10 cellular contexts compared by ENCODE assay signal in genomic region chr6:109349419-109349987, GRCh38. TPM values are rescaled to one million over a fixed set of nuclear protein-coding genes. Genes with fewer than 3 reads are reported as not detected.
DNase-seq lines count a peak whose midpoint lies in the region; ATAC-seq and TF ChIP-seq lines count a peak whose summit lies in the region.
"Had no signal": no experiment of that assay in that cellular context is flagged by ENCODE, and none has a peak within 500 bp of the region (broad histone marks: within the 10 kb centered on the region; RNA-seq: fewer than 3 reads in every experiment).

No MANE protein-coding gene starts in this region.

- H3K4me1 Mint-ChIP-seq in T-helper 2 cell treated with Interferon-gamma antibody and Interleukin-4, amounts not matched to agents 5 μg/mL and 100 μg/mL, for 36 hours (ENCODE audit: low read depth): peaks cover 17% of the 10 kb centered on the region

- 4 to 11% methylated on average over 3 of the region's 3 CpGs for WGBS in body of pancreas, 2 donors
- WGBS in right lobe of liver (ENCODE audit: insufficient coverage, low coverage, low lambda C conversion rate, missing lambda C conversion rate): 19% methylated on average over 3 of the region's 3 CpGs

- H3K4me3 ChIP-seq in body of pancreas: no peak overlapping the region
- no peak overlapping the region for H3K4me3 ChIP-seq in right lobe of liver

- peaks cover 17% of the 10 kb centered on the region for H3K4me1 ChIP-seq in body of pancreas
- H3K4me1 ChIP-seq in right lobe of liver: peaks cover 0 to 11% (median 4%) of the 10 kb centered on the region in 4 donors

- no peak overlapping the region for H3K27ac Mint-ChIP-seq in T-helper 2 cell treated with Interferon-gamma antibody and Interleukin-4, amounts not matched to agents 5 μg/mL and 100 μg/mL, for 36 hours
- H3K27ac Mint-ChIP-seq: IgD-negative memory B cell had no signal

- no peaks in the 10 kb centered on the region for H3K9me3 ChIP-seq in body of pancreas
- no peaks in the 10 kb centered on the region for H3K9me3 ChIP-seq in right lobe of liver

- intact Hi-C loops in body of pancreas (cut with DNase I) (no loop called here), right lobe of liver (cut with DNase I) (no loop called here)

- peaks cover 24% of the 10 kb centered on the region for H3K36me3 Mint-ChIP-seq in T-helper 2 cell treated with Interferon-gamma antibody and Interleukin-4, amounts not matched to agents 5 μg/mL and 100 μg/mL, for 36 hours (ENCODE audit: low read depth)

- TF ChIP-seq CTCF in body of pancreas (IDR thresholded peaks at IDR 0.05): no peak
- TF ChIP-seq CTCF in right lobe of liver (IDR thresholded peaks at IDR 0.05): no peak

- H3K36me3 ChIP-seq in body of pancreas (replicated peaks in 1 of 2; ENCODE audit: insufficient read depth in 1 of 2, low read depth in 2 of 2) (no peaks in the 10 kb centered on the region), right lobe of liver (peaks cover 0 to 2% (median 0%) of the 10 kb centered on the region in 4 donors)

- no peaks in the 10 kb centered on the region for H3K27me3 Mint-ChIP-seq in T-helper 2 cell treated with Interferon-gamma antibody and Interleukin-4, amounts not matched to agents 5 μg/mL and 100 μg/mL, for 36 hours (ENCODE audit: low read depth)
- H3K27me3 Mint-ChIP-seq: IgD-negative memory B cell had no signal

- H3K27me3 ChIP-seq in body of pancreas (no peaks in the 10 kb centered on the region), right lobe of liver (no peaks in the 10 kb centered on the region)

- peak; percentile 29 for DNase-seq in Ammon's horn (ENCODE audit: low spot score)
- DNase-seq in NCI-H1436 (lab: John Stamatoyannopoulos, UW): peak; percentile 58
- DNase-seq in body of pancreas: peak; percentile 61 to 89 (median 78)
- peak in 2 of 3 donors; percentile 38 to 53 for DNase-seq in right lobe of liver
- DNase-seq in caudate nucleus (lab: John Stamatoyannopoulos, UW): no peak
- no peak for DNase-seq in T-helper 2 cell treated with Interferon-gamma antibody and Interleukin-4, amounts not matched to agents 5 μg/mL and 100 μg/mL, for 36 hours (ENCODE audit: low spot score)
- no peak for DNase-seq in activated CD4-positive, CD25-positive, alpha-beta regulatory T cell treated with anti-CD3 and anti-CD28 coated beads, Interleukin-2, amount 50 U/mL, for 72 hours
- DNase-seq: activated effector memory CD4-positive, alpha-beta T cell treated with anti-CD3 and anti-CD28 coated beads, Interleukin-2, amount 50 U/mL, for 16 hours had no signal

- TF ChIP-seq POLR2A in body of pancreas (IDR thresholded peaks at IDR 0.05): peak in 1 of 3 donors; percentile 15
- TF ChIP-seq POLR2A in right lobe of liver (IDR thresholded peaks at IDR 0.05): no peak

- H3K27ac ChIP-seq in body of pancreas: peak overlapping the region; percentile 62 to 79 (median 70)
- peak overlapping the region in 1 of 3 donors; percentile 20 for H3K27ac ChIP-seq in right lobe of liver
- no peak overlapping the region for H3K27ac ChIP-seq in caudate nucleus (ENCODE audit: low read depth, low read length)

- ATAC-seq in body of pancreas: peak; percentile 97
- ATAC-seq in right lobe of liver: peak; percentile 83 to 93 (median 86)
- no peak for ATAC-seq in GM19023 (IDR thresholded peaks at IDR 0.05; ENCODE audit: unreplicated experiment)

- H3K4me3 Mint-ChIP-seq in T-helper 2 cell treated with Interferon-gamma antibody and Interleukin-4, amounts not matched to agents 5 μg/mL and 100 μg/mL, for 36 hours: no peak overlapping the region
- H3K4me3 Mint-ChIP-seq: IgD-negative memory B cell had no signal

- H3K9me3 Mint-ChIP-seq in T-helper 2 cell treated with Interferon-gamma antibody and Interleukin-4, amounts not matched to agents 5 μg/mL and 100 μg/mL, for 36 hours: no peaks in the 10 kb centered on the region
- H3K9me3 Mint-ChIP-seq: IgD-negative memory B cell had no signal

RNA-seq across cellular contexts. Expression of gene CD164, which starts 32.8 kb away (rescaled TPM):
- total RNA-seq in body of pancreas (100 to 1,000 TPM in 1 of 2 donors, 10 to 100 TPM in 1; 97.9 to 183 TPM), right lobe of liver (100 to 1,000 TPM; 113 to 173 (median 150) TPM)

Comparison
In these comparisons a context has a peak if more than half of its experiments do, and no peak if none do; other contexts are left out.
1. DNase-seq: peak in Ammon's horn (single experiment), NCI-H1436 (single experiment), body of pancreas (4 of 4) and right lobe of liver (2 of 3); none in caudate nucleus (0 of 61), T-helper 2 cell treated with Interferon-gamma antibody and Interleukin-4, amounts not matched to agents 5 μg/mL and 100 μg/mL, for 36 hours (single experiment) and activated CD4-positive, CD25-positive, alpha-beta regulatory T cell treated with anti-CD3 and anti-CD28 coated beads, Interleukin-2, amount 50 U/mL, for 72 hours (single experiment).